ENCODE assay signal across 23 cellular contexts in the genomic region with DNA sequence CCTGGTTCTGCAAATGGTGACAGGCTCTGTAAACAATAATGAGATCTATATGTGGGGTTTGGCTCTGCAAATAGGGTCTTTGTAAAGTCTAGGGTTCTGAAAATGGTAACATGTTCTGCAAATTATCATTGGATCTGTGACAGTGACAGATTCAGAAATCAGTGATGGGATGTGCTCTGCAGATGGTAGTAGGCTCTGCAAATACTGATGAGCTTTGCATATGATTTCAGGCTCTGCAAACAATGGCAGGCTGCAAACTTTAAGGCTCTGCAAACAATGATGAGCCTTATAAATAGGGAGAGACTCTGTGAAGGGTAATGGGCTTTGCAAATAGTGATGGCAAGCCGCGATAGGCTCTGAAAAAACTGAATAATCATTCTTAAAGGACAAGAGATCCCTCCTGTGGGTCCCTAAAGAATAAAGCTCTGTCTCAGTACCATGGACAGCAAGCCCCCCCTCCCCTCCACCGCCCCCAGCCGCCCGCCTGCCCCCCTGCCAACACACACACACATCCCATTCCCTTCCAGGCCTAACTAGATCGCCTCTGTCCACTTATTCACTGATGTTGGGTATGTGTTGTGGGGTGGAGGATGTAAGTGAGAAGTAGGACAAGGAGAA. TPM values are rescaled to one million over a fixed set of nuclear protein-coding genes. Genes with fewer than 3 reads are reported as not detected.
DNase-seq lines count a peak whose midpoint lies in the region; ATAC-seq, FAIRE-seq and TF ChIP-seq lines count a peak whose summit lies in the region.
"Had no signal": no experiment of that assay in that cellular context is flagged by ENCODE, and none has a peak within 500 bp of the region (broad histone marks: within the 10 kb centered on the region; RNA-seq: fewer than 3 reads in every experiment).

No MANE protein-coding gene starts in this region.

- CTCF ChIA-PET in HEK293 (lab: Yijun Ruan, JAX) (interaction anchor here (0.6 to 18.9 kb wide), 4 partner anchors 16 to 61 kb away, joined by 3 to 418 read pairs (median 6); a partner anchor contains a TSS), K562 (lab: Yijun Ruan, JAX; ENCODE audit: low intra/inter-chr PET ratio) (interaction anchor here (1.1 kb wide), 1 partner anchor 25 kb away, joined by 3 read pairs; no protein-coding TSS in a partner anchor)

- no peaks in the 10 kb centered on the region for H4K20me1 ChIP-seq in K562 (replicated peaks; ENCODE audit: control insufficient read depth, insufficient read depth, low read length)

- ATAC-seq in Right ventricle myocardium inferior (no peak), Right ventricle myocardium superior (ENCODE audit: poor library complexity) (no peak), K562 (no peak)
- ATAC-seq: A549; CD8-positive, alpha-beta T cell; HCT116 had no signal

- H3K4me2 ChIP-seq in K562 (ENCODE audit: insufficient read depth, low read length) = no peak overlapping the region
- H3K4me2 ChIP-seq: A549, BLaER1 had no signal

- no TSS peak for BruUV-seq in K562 (replicated peaks; lab: Mats Ljungman, UMichigan)

- no peaks in the 10 kb centered on the region for H3K9me1 ChIP-seq in K562 (ENCODE audit: control insufficient read depth, insufficient read depth, low read length)

- 7% methylated on average over 3 of the region's 6 CpGs for WGBS in K562 (ENCODE audit: insufficient coverage, low coverage, missing lambda C conversion rate)

- H2AFZ ChIP-seq in K562 (ENCODE audit: low read depth, low read length) = no peak overlapping the region

- no peak for TF ChIP-seq POLR2A in K562 (conservative IDR thresholded peaks at IDR 0.05)

- H3K4me1 ChIP-seq in HEK293 (ENCODE audit: control insufficient read depth, insufficient read depth, low read length) = no peaks in the 10 kb centered on the region
- peaks cover 0 to 15% of the 10 kb centered on the region in 2 experiments; a peak in 2 of 5 replicates for H3K4me1 ChIP-seq in K562 (replicated peaks in 1 of 2; ENCODE audit: control insufficient read depth in 2 of 2, insufficient read depth in 2 of 2, low read length in 2 of 2)
- H3K4me1 ChIP-seq: A549, Caco-2 had no signal

- H3K27me3 ChIP-seq in K562 (ENCODE audit: control insufficient read depth in 2 of 2, insufficient read depth in 2 of 2, low read length in 2 of 2) = peaks cover 0 to 8% of the 10 kb centered on the region in 2 experiments; a peak in 2 of 5 replicates

- no peak overlapping the region for H3K9ac ChIP-seq in K562 (ENCODE audit: insufficient read depth in 1 of 2, low read depth in 2 of 2, low read length in 2 of 2)
- H3K9ac ChIP-seq: BLaER1 had no signal

- POLR2A ChIA-PET in HEK293 (lab: Yijun Ruan, JAX) = no interaction called here
- POLR2A ChIA-PET in K562 (lab: Yijun Ruan, JAX) = interaction anchor here (0.6 to 1.9 kb wide), 7 partner anchors 10 to 209 kb away, joined by 3 to 6 read pairs (median 3); no protein-coding TSS in a partner anchor

- intact Hi-C loops in Right ventricle myocardium inferior (cut with DNase I) = no loop called here
- intact Hi-C loops in Right ventricle myocardium superior (cut with DNase I) = no loop called here
- intact Hi-C loops in K562 (cut with micrococcal nuclease) = no loop called here

- no peaks in the 10 kb centered on the region for H3K9me3 ChIP-seq in HEK293 (ENCODE audit: control insufficient read depth, insufficient read depth, low read depth, low read length)
- no peaks in the 10 kb centered on the region for H3K9me3 ChIP-seq in K562 (replicated peaks; ENCODE audit: control insufficient read depth, insufficient read depth, low read depth, low read length)
- H3K9me3 ChIP-seq: A549, BLaER1, Caco-2 had no signal

- FAIRE-seq in K562 (lab: Jason Lieb, UNC) = peak; percentile 58
- FAIRE-seq: A549, G401.6, GM12892, H1 had no signal

- in situ Hi-C loops in K562 (cut with MboI) = no loop called here

- TF ChIP-seq CTCF in HEK293 (tag by site-specific recombination; IDR thresholded peaks at IDR 0.05) (no peak), K562 (IDR thresholded peaks at IDR 0.05 in 2 of 3, conservative IDR thresholded peaks at IDR 0.05 in 1 of 3; ENCODE audit: insufficient read depth in 2 of 3, low read depth in 1 of 3, low read length in 3 of 3) (no peak)

- peak; percentile 22 for DNase-seq in Right ventricle myocardium inferior (ENCODE audit: missing footprints)
- no peak for DNase-seq in Right ventricle myocardium superior
- peak in 2 of 4 experiments; percentile 70 to 75 for DNase-seq in K562 (ENCODE audit: extremely low read depth in 1 of 4, low spot score in 3 of 4)
- no peak for DNase-seq in RPMI8226
- DNase-seq in AG20443 (ENCODE audit: low spot score) = no peak
- no peak for DNase-seq in activated CD4-positive, alpha-beta T cell treated with anti-CD3 and anti-CD28 coated beads, Interleukin-2, amount 50 U/mL, for 48 hours
- DNase-seq: 8988T; ACHN; Caco-2; CD4-positive, CD25-positive, alpha-beta regulatory T cell; CD8-positive, alpha-beta T cell; DMS153; DND-41; H9; HFFc6 had no signal

- TF ChIP-seq EP300 in K562 (IDR thresholded peaks at IDR 0.05; ENCODE audit: low read length) = no peak

- TF ChIP-seq RAD21 in K562 (CRISPR knock-in tag; conservative IDR thresholded peaks at IDR 0.05 in 1 of 2, IDR thresholded peaks at IDR 0.05 in 1 of 2) = no peak

- H3K27ac ChIP-seq in HEK293 (ENCODE audit: extremely low read depth, low read depth, low read length) = no peak overlapping the region
- H3K27ac ChIP-seq in K562 (ENCODE audit: extremely low read depth, low read depth, low read length) = no peak overlapping the region
- H3K27ac ChIP-seq: A549, BLaER1, C4-2B had no signal

- H3K79me2 ChIP-seq in K562 (ENCODE audit: control insufficient read depth, insufficient read depth, low read length) = no peaks in the 10 kb centered on the region

- H3K36me3 ChIP-seq in HEK293 (ENCODE audit: control insufficient read depth in 2 of 2, insufficient read depth in 1 of 2, low read length in 2 of 2) = no peaks in the 10 kb centered on the region
- H3K36me3 ChIP-seq in K562 (ENCODE audit: control insufficient read depth, insufficient read depth, low read length) = no peaks in the 10 kb centered on the region
- H3K36me3 ChIP-seq: BLaER1 had no signal

- H3K4me3 ChIP-seq in HEK293 (ENCODE audit: low read depth, low read length) (no peak overlapping the region), K562 (no peak overlapping the region)
- H3K4me3 ChIP-seq: A549, BLaER1 had no signal

TF ChIP-seq in K562, 482 proteins besides CTCF, POLR2A, EP300 and RAD21:
- TF ChIP-seq RAD51 (IDR thresholded peaks at IDR 0.05; ENCODE audit: borderline replicate concordance, low read depth) (no peak), ZNF740 (CRISPR knock-in tag; IDR thresholded peaks at IDR 0.05) (no peak), ZNF740 (tag; IDR thresholded peaks at IDR 0.05) (peak in 1 of 2 experiments; percentile 82; a peak in 2 of 4 replicates)
- TF ChIP-seq, protein P1, sequence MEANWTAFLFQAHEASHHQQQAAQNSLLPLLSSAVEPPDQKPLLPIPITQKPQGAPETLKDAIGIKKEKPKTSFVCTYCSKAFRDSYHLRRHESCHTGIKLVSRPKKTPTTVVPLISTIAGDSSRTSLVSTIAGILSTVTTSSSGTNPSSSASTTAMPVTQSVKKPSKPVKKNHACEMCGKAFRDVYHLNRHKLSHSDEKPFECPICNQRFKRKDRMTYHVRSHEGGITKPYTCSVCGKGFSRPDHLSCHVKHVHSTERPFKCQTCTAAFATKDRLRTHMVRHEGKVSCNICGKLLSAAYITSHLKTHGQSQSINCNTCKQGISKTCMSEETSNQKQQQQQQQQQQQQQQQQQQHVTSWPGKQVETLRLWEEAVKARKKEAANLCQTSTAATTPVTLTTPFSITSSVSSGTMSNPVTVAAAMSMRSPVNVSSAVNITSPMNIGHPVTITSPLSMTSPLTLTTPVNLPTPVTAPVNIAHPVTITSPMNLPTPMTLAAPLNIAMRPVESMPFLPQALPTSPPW (CRISPR knock-in tag; IDR thresholded peaks at IDR 0.05) = peak; percentile 75

RNA-seq across cellular contexts. Expression of gene DMBX1, which starts 17.6 kb away (rescaled TPM):
- total RNA-seq in Right ventricle myocardium inferior (not detected), Right ventricle myocardium superior (not detected), K562 (2014; rRNA removed) (0.86 and 1.2 TPM in 2 replicates), K562 (2014; rRNA removed; fragmentation: Illumina TruSeq; extraction: Trizol) (0.55 and 0.64 TPM in 2 replicates), K562 (2015; rRNA removed; fragmentation: Illumina TruSeq; extraction: Trizol) (0.79 and 1.0 TPM in 2 replicates), K562 (2021) (2.5 and 3.8 TPM in 2 replicates)
- total RNA-seq in K562 (2011; cell fraction: chromatin; rRNA removed; ENCODE audit: low replicate concordance) = 5.4 and 9.4 TPM in 2 replicates
- 7.1 and 8.2 TPM in 2 replicates for total RNA-seq in K562 (2011; cell fraction: nucleolus; rRNA removed)
- total RNA-seq in K562 (2011; cell fraction: nucleoplasm; rRNA removed) = 7.4 and 7.9 TPM in 2 replicates
- polyA plus RNA-seq in K562 (2011; rRNA removed) (4.3 and 10.7 TPM in 2 replicates), K562 (2014; fragmentation: Illumina TruSeq; extraction: Trizol) (1.6 and 2.4 TPM in 2 replicates), K562 (2014; fragmentation: Nextera tagmentation; extraction: Ambion mirVana) (under 1 TPM; 0.25 to 0.37 TPM), K562 (2014; rRNA removed) (2.3 and 3.4 TPM in 2 replicates)
- polyA plus RNA-seq in K562 (2011; cell fraction: cytosol; rRNA removed) = 5.9 and 9.6 TPM in 2 replicates
- 16.2 and 16.5 TPM in 2 replicates for polyA plus RNA-seq in K562 (2011; cell fraction: nucleus; rRNA removed)
- polyA plus RNA-seq in K562 (2012) = 2.5 and 4.8 TPM in 2 replicates
- polyA minus RNA-seq in K562 (2011; rRNA and poly(A)+ RNA removed) = 2.5 and 3.5 TPM in 2 replicates
- 1.7 and 6.7 TPM in 2 replicates for polyA minus RNA-seq in K562 (2011; cell fraction: cytosol; rRNA and poly(A)+ RNA removed)
- 1.9 and 3.8 TPM in 2 replicates for polyA minus RNA-seq in K562 (2011; cell fraction: nucleus; rRNA and poly(A)+ RNA removed)
- total RNA-seq: CD4-positive, CD25-positive, alpha-beta regulatory T cell; CD8-positive, alpha-beta T cell; HFFc6 had no signal
- polyA plus RNA-seq: CD4-positive, CD25-positive, alpha-beta regulatory T cell had no signal
